ENCODE assay signal across 8 cellular contexts in genomic region chr3:46359748-46360509, GRCh38. TPM values are rescaled to one million over a fixed set of nuclear protein-coding genes. Genes with fewer than 3 reads are reported as not detected.
DNase-seq lines count a peak whose midpoint lies in the region; ATAC-seq and TF ChIP-seq lines count a peak whose summit lies in the region.

No MANE protein-coding gene starts in this region.

- no peak overlapping the region for H3K4me3 Mint-ChIP-seq in WTC11

- no peaks in the 10 kb centered on the region for H3K4me1 ChIP-seq in foreskin keratinocyte

- CTCF ChIA-PET in GM10248 (lab: Yijun Ruan, JAX) (interaction anchor here (0.9 to 3.4 kb wide), 5 partner anchors 9 to 152 kb away, joined by 3 to 21 read pairs (median 4); partner anchors contain the start of genes CCR1 and CCR5), WTC11 (lab: Charles Lee) (interaction anchor here (1.5 kb wide), 2 partner anchors 9 to 83 kb away, joined by 3 to 7 read pairs; no protein-coding TSS in a partner anchor)

- no peaks in the 10 kb centered on the region for H3K36me3 Mint-ChIP-seq in WTC11

- ATAC-seq in foreskin keratinocyte (peak; percentile 64), GM19035 (IDR thresholded peaks at IDR 0.05; ENCODE audit: unreplicated experiment) (no peak), WTC11 (no peak)

- peaks cover 5% of the 10 kb centered on the region for H3K27me3 Mint-ChIP-seq in WTC11 (ENCODE audit: low read depth)

- DNase-seq in EL (peak; percentile 61), H4 (ENCODE audit: low spot score) (peak; percentile 10), NCI-H69 (lab: John Stamatoyannopoulos, UW) (peak; percentile 87), foreskin keratinocyte (peak in 1 of 2 donors; percentile 33), LoVo (ENCODE audit: low spot score) (no peak), GM10248 (ENCODE audit: extremely low spot score) (no peak), WTC11 (ENCODE audit: low spot score) (no peak)

- H3K27ac ChIP-seq in foreskin keratinocyte: no peak overlapping the region

- no peak overlapping the region for H3K27ac Mint-ChIP-seq in WTC11

- peaks cover 4% of the 10 kb centered on the region; the same call in 1 of the 2 replicates for H3K9me3 Mint-ChIP-seq in WTC11

- H3K4me1 Mint-ChIP-seq in WTC11: no peaks in the 10 kb centered on the region

- TF ChIP-seq CTCF in foreskin keratinocyte (conservative IDR thresholded peaks at IDR 0.05) (no peak), GM10248 (IDR thresholded peaks at IDR 0.05; ENCODE audit: control extremely low read depth, extremely low read depth, low read depth, missing control alignments) (no peak), WTC11 (IDR thresholded peaks at IDR 0.05) (no peak)

- POLR2A ChIA-PET in GM10248 (lab: Yijun Ruan, JAX): interaction anchor here (1.0 kb wide), 1 partner anchor 10 kb away, joined by 4 read pairs; no protein-coding TSS in a partner anchor
- POLR2A ChIA-PET in WTC11 (lab: Charles Lee): no interaction called here

- H3K27me3 ChIP-seq in foreskin keratinocyte: peaks cover 61% of the 10 kb centered on the region

TF ChIP-seq in WTC11, 78 proteins besides CTCF, POLR2A, EP300 and RAD21:
- TF ChIP-seq MLX (CRISPR knock-in tag; IDR thresholded peaks at IDR 0.05): no peak
- no peak for TF ChIP-seq TEAD1 (CRISPR knock-in tag; IDR thresholded peaks at IDR 0.05)
- no peak for TF ChIP-seq ZNF512 (CRISPR knock-in tag; IDR thresholded peaks at IDR 0.05; ENCODE audit: borderline replicate concordance)
- TF ChIP-seq STAT6 (CRISPR knock-in tag; conservative IDR thresholded peaks at IDR 0.05; ENCODE audit: low read depth): no peak
- no peak for TF ChIP-seq FOXP4 (CRISPR knock-in tag; IDR thresholded peaks at IDR 0.05)
- TF ChIP-seq SP1 (CRISPR knock-in tag; conservative IDR thresholded peaks at IDR 0.05): no peak

RNA-seq across cellular contexts. Expression of gene CCR2, which starts 6.0 kb away (rescaled TPM):
- total RNA-seq in H4 (2014; rRNA removed; shearing (Covaris generic)): not detected in 2 replicates
- total RNA-seq in foreskin keratinocyte: not detected in 2 replicates
- polyA plus RNA-seq in foreskin keratinocyte: not detected in 2 replicates
- total RNA-seq in WTC11 (2021): 0.07 TPM in 1 of 3 replicates, not detected in the others

RNA-seq across cellular contexts. Expression of gene CCR5, which starts 10.8 kb away (rescaled TPM):
- total RNA-seq in H4 (2014; rRNA removed; shearing (Covaris generic)): not detected in 2 replicates
- total RNA-seq in foreskin keratinocyte (not detected in 2 replicates), WTC11 (2021) (0.09 TPM in 1 of 3 replicates, not detected in the others)
- polyA plus RNA-seq in foreskin keratinocyte: not detected in 2 replicates

RNA-seq across cellular contexts. Expression of gene CCRL2, which starts 47.1 kb away (rescaled TPM):
- 0.46 and 6.6 TPM in 2 replicates for total RNA-seq in H4 (2014; rRNA removed; shearing (Covaris generic))
- total RNA-seq in foreskin keratinocyte (not detected in 2 replicates), WTC11 (2021) (not detected in 3 replicates)
- not detected in 2 replicates for polyA plus RNA-seq in foreskin keratinocyte

Comparison
In these comparisons a context has a peak if more than half of its experiments do, and no peak if none do; other contexts are left out.
1. DNase-seq: peak in EL (single experiment), H4 (single experiment) and NCI-H69 (single experiment); none in LoVo (single experiment), GM10248 (single experiment) and WTC11 (single experiment).